Comparison of ENCODE assay signal across 21 cellular contexts in the genomic region with DNA sequence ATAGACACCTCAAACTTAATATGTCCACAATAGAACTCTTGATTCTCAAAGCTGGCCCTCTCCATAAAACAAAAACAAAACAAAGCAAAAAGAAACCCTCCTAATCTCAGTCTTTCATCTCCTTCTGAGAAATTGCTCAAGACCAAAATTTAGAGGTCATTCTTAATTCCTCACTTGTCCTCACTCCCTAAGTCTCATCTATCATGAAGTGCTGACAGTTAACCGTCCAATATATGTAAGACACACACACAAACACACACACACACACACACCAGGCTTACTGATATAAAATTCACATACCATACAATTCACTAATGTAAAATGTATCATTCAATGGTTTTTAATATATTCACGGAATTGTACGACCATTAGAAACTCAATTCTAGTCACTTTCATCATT.
"Had no signal": no experiment of that assay in that cellular context is flagged by ENCODE, and none has a peak within 500 bp of the region (broad histone marks: within the 10 kb centered on the region; RNA-seq: fewer than 3 reads in every experiment).

No MANE protein-coding gene starts in this region.

- H3K4me3 ChIP-seq: dorsolateral prefrontal cortex, hepatocyte, lung, smooth muscle cell, tibial artery, upper lobe of right lung had no signal

- H3K4me2 ChIP-seq: hepatocyte, smooth muscle cell had no signal

- H2AFZ ChIP-seq: hepatocyte had no signal

- H3K36me3 Mint-ChIP-seq: naive B cell had no signal

- H3K9me3 ChIP-seq: upper lobe of right lung had no signal

- H3K27ac Mint-ChIP-seq: stimulated activated effector memory CD8-positive, alpha-beta T cell treated with anti-CD3 and anti-CD28 coated beads, Interleukin-12 subunit alpha, Interleukin-12 subunit beta, amount 100 ng/mL, for 72 hours; stimulated activated naive CD8-positive, alpha-beta T cell treated with anti-CD3 and anti-CD28 coated beads, Interleukin-15, Interleukin-2, amounts not matched to agents 100 ng/mL and 50 ng/mL, for 24 hours had no signal

- H3K4me3 Mint-ChIP-seq: naive B cell; nephron; stimulated activated effector memory CD8-positive, alpha-beta T cell treated with anti-CD3 and anti-CD28 coated beads, Interleukin-12 subunit alpha, Interleukin-12 subunit beta, amount 100 ng/mL, for 72 hours; stimulated activated naive CD8-positive, alpha-beta T cell treated with anti-CD3 and anti-CD28 coated beads, Interleukin-15, Interleukin-2, amounts not matched to agents 100 ng/mL and 50 ng/mL, for 24 hours had no signal

- FAIRE-seq: kidney had no signal

- H3K27me3 Mint-ChIP-seq: naive B cell had no signal

- DNase-seq: central memory CD4-positive, alpha-beta T cell; cortex of kidney; dorsolateral prefrontal cortex; effector CD8-positive, alpha-beta T cell; kidney; left cardiac atrium; left ventricle myocardium superior; mesenchymal stem cell; naive B cell; right cardiac atrium; stimulated activated CD4-positive, alpha-beta T cell treated with anti-CD3 and anti-CD28 coated beads, Interleukin-2, amount 100 ng/mL, for 48 hours; stimulated activated CD8-positive, alpha-beta memory T cell treated with anti-CD3 and anti-CD28 coated beads, Interleukin-4, amount 100 ng/mL, for 48 hours; tibial artery; upper lobe of right lung had no signal

- ATAC-seq: esophagus mucosa; left cardiac atrium; left ventricle myocardium superior; right cardiac atrium; stimulated activated effector memory CD8-positive, alpha-beta T cell treated with anti-CD3 and anti-CD28 coated beads, Interleukin-12 subunit alpha, Interleukin-12 subunit beta, amount 100 ng/mL, for 72 hours had no signal

- H3K27me3 ChIP-seq: dorsolateral prefrontal cortex, hepatocyte, tibial artery, upper lobe of right lung had no signal

- H3K27ac ChIP-seq: dorsolateral prefrontal cortex, hepatocyte, upper lobe of right lung had no signal

- H3K9me3 Mint-ChIP-seq: stimulated activated effector memory CD8-positive, alpha-beta T cell treated with anti-CD3 and anti-CD28 coated beads, Interleukin-12 subunit alpha, Interleukin-12 subunit beta, amount 100 ng/mL, for 72 hours had no signal
